ENCODE assay signal across 7 cellular contexts in genomic region chr13:100694722-100695644, GRCh38. TPM values are rescaled to one million over a fixed set of nuclear protein-coding genes. Genes with fewer than 3 reads are reported as not detected.
DNase-seq lines count a peak whose midpoint lies in the region; ATAC-seq and TF ChIP-seq lines count a peak whose summit lies in the region.

No MANE protein-coding gene starts in this region.

- H3K4me2 ChIP-seq in OCI-LY3 (ENCODE audit: low read length), result peak overlapping the region; percentile 36; the same call in 1 of the 2 replicates

- no peaks in the 10 kb centered on the region for H3K4me1 ChIP-seq in OCI-LY3 (ENCODE audit: low read length)

- no peak overlapping the region for H3K27ac ChIP-seq in OCI-LY3 (ENCODE audit: low read length)

- H3K4me3 ChIP-seq in OCI-LY3 (ENCODE audit: low read length) (no peak overlapping the region), fibroblast of the aortic adventitia (ENCODE audit: low read depth, low read length) (no peak overlapping the region), skeletal muscle cell (ENCODE audit: low read depth, low read length) (no peak overlapping the region)

- peak; percentile 97 for DNase-seq in fibroblast of the aortic adventitia (ENCODE audit: low read depth)
- peak; percentile 29 for DNase-seq in skeletal muscle cell (ENCODE audit: low read depth)
- DNase-seq in NCI-H187 (lab: John Stamatoyannopoulos, UW), result no peak
- DNase-seq in COR-L47 (lab: John Stamatoyannopoulos, UW), result no peak
- no peak for DNase-seq in activated CD4-positive, alpha-beta T cell treated with anti-CD3 and anti-CD28 coated beads for 4 hours

- H3K27me3 ChIP-seq in OCI-LY3 (ENCODE audit: low read depth, low read length), result no peaks in the 10 kb centered on the region

- H4K20me1 ChIP-seq in OCI-LY3 (ENCODE audit: insufficient read depth, low read length), result no peaks in the 10 kb centered on the region

- H3K9ac ChIP-seq in OCI-LY3 (ENCODE audit: low read length), result no peak overlapping the region

- peak; percentile 53 for TF ChIP-seq CTCF in OCI-LY3 (IDR thresholded peaks at IDR 0.05; ENCODE audit: low read depth, low read length)
- peak; percentile 82 for TF ChIP-seq CTCF in fibroblast of the aortic adventitia (IDR thresholded peaks at IDR 0.05; ENCODE audit: insufficient read depth, low read length)

- H3K9me3 ChIP-seq in OCI-LY3 (ENCODE audit: insufficient read depth, low read length), result 0 out of 2 replicates have a peak, but pooled peaks cover 5% of the 10 kb centered on the region

- no peaks in the 10 kb centered on the region for H3K36me3 ChIP-seq in OCI-LY3 (replicated peaks; ENCODE audit: low read depth, low read length)

- peak; percentile 55 for ATAC-seq in GM18867 (IDR thresholded peaks at IDR 0.05; ENCODE audit: unreplicated experiment)

- H3K79me2 ChIP-seq in OCI-LY3 (ENCODE audit: low read length), result no peaks in the 10 kb centered on the region

- H2AFZ ChIP-seq in OCI-LY3 (ENCODE audit: low read depth, low read length), result peak overlapping the region; percentile 14; the same call in 1 of the 2 replicates

RNA-seq across cellular contexts. Expression of gene TMTC4, which starts 20.4 kb away (rescaled TPM):
- 19.5 and 23.3 TPM in 2 replicates for total RNA-seq in fibroblast of the aortic adventitia (ENCODE audit: low replicate concordance)

Comparison
In these comparisons a context has a peak if more than half of its experiments do, and no peak if none do; other contexts are left out.
1. DNase-seq: peak in fibroblast of the aortic adventitia (single experiment) and skeletal muscle cell (single experiment); none in NCI-H187 (0 of 2), COR-L47 (single experiment) and activated CD4-positive, alpha-beta T cell treated with anti-CD3 and anti-CD28 coated beads for 4 hours (0 of 2).